Comparison of ENCODE assay signal across 10 cellular contexts in the genomic region with DNA sequence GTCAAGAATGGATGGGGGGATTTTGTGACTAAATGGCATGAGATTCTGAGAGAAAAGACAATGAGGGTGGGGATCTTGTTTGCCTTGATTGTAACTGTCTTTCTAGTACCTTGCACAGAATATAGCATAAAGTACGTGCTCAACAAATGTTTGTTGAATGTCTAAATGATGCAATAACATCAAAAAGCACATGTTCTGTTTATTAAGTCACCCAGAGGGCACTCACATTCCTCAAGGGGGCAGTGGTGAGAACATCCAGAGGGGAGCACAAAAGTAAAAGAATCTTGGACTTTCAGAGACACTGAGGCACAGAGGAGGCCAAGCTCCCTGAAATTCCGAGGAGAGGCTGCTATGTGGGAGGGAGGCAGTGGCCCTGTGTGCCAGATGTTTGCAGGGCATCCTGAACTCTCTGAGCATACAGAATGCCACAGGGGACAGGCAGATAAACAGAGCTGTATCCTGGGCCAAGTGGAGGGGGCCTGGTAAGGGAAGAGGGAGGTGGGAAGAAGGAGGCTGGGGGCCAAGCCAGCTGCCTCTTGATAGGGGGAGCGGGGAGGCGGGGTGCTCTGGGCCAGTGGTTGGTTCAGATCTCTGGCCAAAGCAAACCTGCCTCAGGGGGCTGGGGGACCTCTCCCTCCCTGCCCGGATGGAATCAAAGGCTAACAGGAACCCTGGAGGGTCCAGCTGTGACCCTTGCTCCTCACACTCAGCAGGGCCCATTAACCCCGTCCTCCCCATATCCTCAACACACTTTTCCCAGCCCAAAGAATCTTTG. TPM values are rescaled to one million over a fixed set of nuclear protein-coding genes. Genes with fewer than 3 reads are reported as not detected.
A peak's percentile ranks its signal among the peaks of the same experiment; 100 is the strongest.
DNase-seq lines count a peak whose midpoint lies in the region; ATAC-seq, FAIRE-seq and TF ChIP-seq lines count a peak whose summit lies in the region.
"Had no signal": no experiment of that assay in that cellular context is flagged by ENCODE, and none has a peak within 500 bp of the region (broad histone marks: within the 10 kb centered on the region; RNA-seq: fewer than 3 reads in every experiment).

No MANE protein-coding gene starts in this region.

- H3K27ac ChIP-seq in keratinocyte (ENCODE audit: control insufficient read depth, insufficient read depth, low read length), result no peak overlapping the region
- no peak overlapping the region for H3K27ac ChIP-seq in thyroid gland

- no peak overlapping the region for H3K9ac ChIP-seq in keratinocyte (ENCODE audit: control insufficient read depth, extremely low read depth, insufficient read depth, low read length)

- H3K4me3 ChIP-seq in keratinocyte (ENCODE audit: control insufficient read depth in 2 of 3, extremely low read depth in 1 of 3, insufficient read depth in 2 of 3, low read depth in 1 of 3, low read length in 3 of 3) (no peak overlapping the region), thyroid gland (replicated peaks in 1 of 3) (no peak overlapping the region)

- H3K4me3 Mint-ChIP-seq in T-helper 2 cell treated with Interferon-gamma antibody and Interleukin-4, amounts not matched to agents 5 μg/mL and 100 μg/mL, for 36 hours, result no peak overlapping the region
- H3K4me3 Mint-ChIP-seq: CD8-positive, alpha-beta memory T cell had no signal

- H3K9me1 ChIP-seq in keratinocyte (ENCODE audit: control insufficient read depth, extremely low read depth, insufficient read depth, low read length), result no peaks in the 10 kb centered on the region

- H3K27me3 Mint-ChIP-seq in T-helper 2 cell treated with Interferon-gamma antibody and Interleukin-4, amounts not matched to agents 5 μg/mL and 100 μg/mL, for 36 hours (ENCODE audit: low read depth), result peaks cover 8% of the 10 kb centered on the region

- no peaks in the 10 kb centered on the region for H3K9me3 ChIP-seq in keratinocyte (ENCODE audit: control insufficient read depth, low read depth, low read length)
- no peaks in the 10 kb centered on the region for H3K9me3 ChIP-seq in thyroid gland

- peak; percentile 48 for FAIRE-seq in keratinocyte (lab: Jason Lieb, UNC)

- TF ChIP-seq POLR2A in thyroid gland (IDR thresholded peaks at IDR 0.05), result no peak

- no peaks in the 10 kb centered on the region for H3K36me3 ChIP-seq in keratinocyte (ENCODE audit: control insufficient read depth in 2 of 2, extremely low read depth in 1 of 2, insufficient read depth in 2 of 2, low read length in 2 of 2)
- no peaks in the 10 kb centered on the region for H3K36me3 ChIP-seq in thyroid gland

- no peak for ATAC-seq in HG02610 (IDR thresholded peaks at IDR 0.05; ENCODE audit: unreplicated experiment)

- no peaks in the 10 kb centered on the region for H3K79me2 ChIP-seq in keratinocyte (ENCODE audit: control insufficient read depth, insufficient read depth, low read length)

- peaks cover 3% of the 10 kb centered on the region for H3K4me1 ChIP-seq in keratinocyte (ENCODE audit: control insufficient read depth, extremely low read depth, insufficient read depth, low read length)
- H3K4me1 ChIP-seq in thyroid gland, result peaks cover 0 to 5% of the 10 kb centered on the region in 2 donors

- no peaks in the 10 kb centered on the region for H4K20me1 ChIP-seq in keratinocyte (ENCODE audit: control insufficient read depth, extremely low read depth, insufficient read depth, low read length)

- dilution Hi-C loops in keratinocyte (cut with MboI; ENCODE audit: extremely low pct_ligation_motif_present, low sequenced_read_pairs), result loop anchor here (5.0 kb wide), 1 partner anchor 88 kb away; no protein-coding TSS in a partner anchor

- 43 to 48% methylated on average over 5 to 6 of the region's 6 CpGs for WGBS in thyroid gland, 2 donors

- H3K4me2 ChIP-seq in keratinocyte (ENCODE audit: control insufficient read depth, extremely low read depth, insufficient read depth, low read depth, low read length), result no peak overlapping the region

- TF ChIP-seq CTCF in keratinocyte (optimal IDR thresholded peaks at IDR 0.05 in 1 of 3, IDR thresholded peaks at IDR 0.05 in 1 of 3, conservative IDR thresholded peaks at IDR 0.05 in 1 of 3; ENCODE audit: extremely low read depth in 1 of 3, insufficient read depth in 2 of 3, low read length in 3 of 3), result peak; percentile 49 to 62 (median 57)
- peak in 4 of 6 experiments; percentile 23 to 49 (median 31) for TF ChIP-seq CTCF in thyroid gland (IDR thresholded peaks at IDR 0.05)

- peak; percentile 34 for DNase-seq in NCI-H2227 (lab: John Stamatoyannopoulos, UW; ENCODE audit: unreplicated experiment)
- DNase-seq in NCI-H2227 treated with DMSO at 0.1 percent for 48 hours (lab: John Stamatoyannopoulos, UW), result no peak
- peak; percentile 91 for DNase-seq in NCI-H69 (lab: John Stamatoyannopoulos, UW)
- DNase-seq in astrocyte of the hippocampus (ENCODE audit: low read depth, low spot score), result peak; percentile 65
- no peak for DNase-seq in keratinocyte (ENCODE audit: low read depth, low spot score)
- DNase-seq in thyroid gland, result peak; percentile 26 to 44
- no peak for DNase-seq in T-helper 2 cell treated with Interferon-gamma antibody and Interleukin-4, amounts not matched to agents 5 μg/mL and 100 μg/mL, for 36 hours (ENCODE audit: low spot score)

- peaks cover 4% of the 10 kb centered on the region for H3K4me1 Mint-ChIP-seq in T-helper 2 cell treated with Interferon-gamma antibody and Interleukin-4, amounts not matched to agents 5 μg/mL and 100 μg/mL, for 36 hours (ENCODE audit: low read depth)
- H3K4me1 Mint-ChIP-seq: CD8-positive, alpha-beta memory T cell had no signal

- H2AFZ ChIP-seq in keratinocyte (ENCODE audit: control insufficient read depth, low read length), result no peak overlapping the region

- no peaks in the 10 kb centered on the region for H3K36me3 Mint-ChIP-seq in T-helper 2 cell treated with Interferon-gamma antibody and Interleukin-4, amounts not matched to agents 5 μg/mL and 100 μg/mL, for 36 hours (ENCODE audit: low read depth)
- H3K36me3 Mint-ChIP-seq: CD8-positive, alpha-beta memory T cell had no signal

- H3K9me3 Mint-ChIP-seq in T-helper 2 cell treated with Interferon-gamma antibody and Interleukin-4, amounts not matched to agents 5 μg/mL and 100 μg/mL, for 36 hours, result no peaks in the 10 kb centered on the region
- H3K9me3 Mint-ChIP-seq: CD8-positive, alpha-beta memory T cell had no signal

- H3K27ac Mint-ChIP-seq in T-helper 2 cell treated with Interferon-gamma antibody and Interleukin-4, amounts not matched to agents 5 μg/mL and 100 μg/mL, for 36 hours, result no peak overlapping the region

- intact Hi-C loops in thyroid gland (cut with DNase I), result loop anchor here (10.0 kb wide), 1 partner anchor 146 kb away; no protein-coding TSS in a partner anchor

- H3K27me3 ChIP-seq in keratinocyte (ENCODE audit: control insufficient read depth, extremely low read depth, insufficient read depth, low read length), result no peaks in the 10 kb centered on the region
- H3K27me3 ChIP-seq in thyroid gland, result no peaks in the 10 kb centered on the region

RNA-seq across cellular contexts. Expression of a gene that starts 6.5 kb away (rescaled TPM):
- 0.01 to 0.06 TPM in 2 of 3 replicates, not detected in the other for polyA plus RNA-seq in keratinocyte
- 0.22 TPM for polyA plus RNA-seq in keratinocyte (2011; ENCODE audit: low read depth)
- polyA plus RNA-seq in keratinocyte (2011; cell fraction: cytosol; rRNA removed), result not detected in 2 replicates
- 0.06 and 0.19 TPM in 2 replicates for polyA plus RNA-seq in keratinocyte (2011; cell fraction: nucleus; rRNA removed)
- polyA plus RNA-seq in keratinocyte (2012; ENCODE audit: low replicate concordance), result 0.37 TPM in 1 of 2 replicates, not detected in the other
- not detected in 3 replicates for polyA minus RNA-seq in keratinocyte
- not detected for polyA minus RNA-seq in keratinocyte (2011; cell fraction: cytosol; rRNA and poly(A)+ RNA removed)
- not detected in 2 replicates for polyA minus RNA-seq in keratinocyte (2011; cell fraction: nucleus; rRNA and poly(A)+ RNA removed)
- 1 to 10 TPM; 1.1 to 4.2 (median 2.6) TPM for total RNA-seq in thyroid gland
- total RNA-seq: activated CD8-positive, alpha-beta memory T cell treated with anti-CD3 and anti-CD28 coated beads for 36 hours; CD8-positive, alpha-beta memory T cell had no signal
- polyA plus RNA-seq: CD8-positive, alpha-beta memory T cell had no signal

RNA-seq across cellular contexts. Expression of a gene that starts 10.7 kb away (rescaled TPM):
- 16.5 to 32.6 TPM (median 20.6 TPM) in 3 replicates for polyA plus RNA-seq in keratinocyte
- 19.9 TPM for polyA plus RNA-seq in keratinocyte (2011; ENCODE audit: low read depth)
- 5.5 and 11.1 TPM in 2 replicates for polyA plus RNA-seq in keratinocyte (2011; cell fraction: cytosol; rRNA removed)
- 43.9 and 57.1 TPM in 2 replicates for polyA plus RNA-seq in keratinocyte (2011; cell fraction: nucleus; rRNA removed)
- 25.3 and 41.0 TPM in 2 replicates for polyA plus RNA-seq in keratinocyte (2012; ENCODE audit: low replicate concordance)
- 15.5 to 34.6 TPM (median 21.4 TPM) in 3 replicates for polyA minus RNA-seq in keratinocyte
- 25.5 TPM for polyA minus RNA-seq in keratinocyte (2011; cell fraction: cytosol; rRNA and poly(A)+ RNA removed)
- 39.5 and 39.6 TPM in 2 replicates for polyA minus RNA-seq in keratinocyte (2011; cell fraction: nucleus; rRNA and poly(A)+ RNA removed)
- total RNA-seq in thyroid gland, result 10 to 100 TPM; 24.3 to 36.5 (median 28.2) TPM

RNA-seq across cellular contexts. Expression of a gene that starts 27.7 kb away (rescaled TPM):
- not detected in 3 replicates for polyA plus RNA-seq in keratinocyte
- 0.06 TPM for polyA plus RNA-seq in keratinocyte (2011; ENCODE audit: low read depth)
- polyA plus RNA-seq in keratinocyte (2011; cell fraction: cytosol; rRNA removed), result not detected in 2 replicates
- polyA plus RNA-seq in keratinocyte (2011; cell fraction: nucleus; rRNA removed), result 0.03 TPM in 1 of 2 replicates, not detected in the other
- 0.16 TPM in 1 of 2 replicates, not detected in the other for polyA plus RNA-seq in keratinocyte (2012; ENCODE audit: low replicate concordance)
- not detected in 3 replicates for polyA minus RNA-seq in keratinocyte
- polyA minus RNA-seq in keratinocyte (2011; cell fraction: cytosol; rRNA and poly(A)+ RNA removed), result not detected
- polyA minus RNA-seq in keratinocyte (2011; cell fraction: nucleus; rRNA and poly(A)+ RNA removed), result not detected in 2 replicates
- not detected for total RNA-seq in thyroid gland
- total RNA-seq: activated CD8-positive, alpha-beta memory T cell treated with anti-CD3 and anti-CD28 coated beads for 36 hours had no signal
- polyA plus RNA-seq: CD8-positive, alpha-beta memory T cell had no signal

RNA-seq across cellular contexts. Expression of a gene that starts 39.1 kb away (rescaled TPM):
- polyA plus RNA-seq in keratinocyte, result not detected in 3 replicates
- polyA plus RNA-seq in keratinocyte (2011; ENCODE audit: low read depth), result not detected
- polyA plus RNA-seq in keratinocyte (2011; cell fraction: cytosol; rRNA removed), result not detected in 2 replicates
- not detected in 2 replicates for polyA plus RNA-seq in keratinocyte (2011; cell fraction: nucleus; rRNA removed)
- 0.45 TPM in 1 of 2 replicates, not detected in the other for polyA plus RNA-seq in keratinocyte (2012; ENCODE audit: low replicate concordance)
- polyA minus RNA-seq in keratinocyte, result not detected in 3 replicates
- not detected for polyA minus RNA-seq in keratinocyte (2011; cell fraction: cytosol; rRNA and poly(A)+ RNA removed)
- not detected in 2 replicates for polyA minus RNA-seq in keratinocyte (2011; cell fraction: nucleus; rRNA and poly(A)+ RNA removed)
- under 1 TPM in 3 of 4 donors, not detected in 1; 0.13 to 0.45 (median 0.33) TPM for total RNA-seq in thyroid gland
- total RNA-seq: activated CD8-positive, alpha-beta memory T cell treated with anti-CD3 and anti-CD28 coated beads for 36 hours had no signal
- polyA plus RNA-seq: CD8-positive, alpha-beta memory T cell had no signal

RNA-seq across cellular contexts. Expression of a gene that starts 42.3 kb away (rescaled TPM):
- polyA plus RNA-seq in keratinocyte, result not detected in 3 replicates
- not detected for polyA plus RNA-seq in keratinocyte (2011; ENCODE audit: low read depth)
- polyA plus RNA-seq in keratinocyte (2011; cell fraction: cytosol; rRNA removed), result not detected in 2 replicates
- polyA plus RNA-seq in keratinocyte (2011; cell fraction: nucleus; rRNA removed), result not detected in 2 replicates
- polyA plus RNA-seq in keratinocyte (2012; ENCODE audit: low replicate concordance), result not detected in 2 replicates
- not detected in 3 replicates for polyA minus RNA-seq in keratinocyte
- not detected for polyA minus RNA-seq in keratinocyte (2011; cell fraction: cytosol; rRNA and poly(A)+ RNA removed)
- not detected in 2 replicates for polyA minus RNA-seq in keratinocyte (2011; cell fraction: nucleus; rRNA and poly(A)+ RNA removed)
- total RNA-seq in thyroid gland, result not detected
- total RNA-seq: activated CD8-positive, alpha-beta memory T cell treated with anti-CD3 and anti-CD28 coated beads for 36 hours; CD8-positive, alpha-beta memory T cell had no signal
- polyA plus RNA-seq: CD8-positive, alpha-beta memory T cell had no signal

Comparison
In these comparisons a context has a peak if more than half of its experiments do, and no peak if none do; other contexts are left out.
1. DNase-seq: peak in NCI-H2227 (single experiment), NCI-H69 (single experiment), astrocyte of the hippocampus (single experiment) and thyroid gland (2 of 2); none in NCI-H2227 treated with DMSO at 0.1 percent for 48 hours (single experiment), keratinocyte (single experiment) and T-helper 2 cell treated with Interferon-gamma antibody and Interleukin-4, amounts not matched to agents 5 μg/mL and 100 μg/mL, for 36 hours (single experiment).